In the genomic region with DNA sequence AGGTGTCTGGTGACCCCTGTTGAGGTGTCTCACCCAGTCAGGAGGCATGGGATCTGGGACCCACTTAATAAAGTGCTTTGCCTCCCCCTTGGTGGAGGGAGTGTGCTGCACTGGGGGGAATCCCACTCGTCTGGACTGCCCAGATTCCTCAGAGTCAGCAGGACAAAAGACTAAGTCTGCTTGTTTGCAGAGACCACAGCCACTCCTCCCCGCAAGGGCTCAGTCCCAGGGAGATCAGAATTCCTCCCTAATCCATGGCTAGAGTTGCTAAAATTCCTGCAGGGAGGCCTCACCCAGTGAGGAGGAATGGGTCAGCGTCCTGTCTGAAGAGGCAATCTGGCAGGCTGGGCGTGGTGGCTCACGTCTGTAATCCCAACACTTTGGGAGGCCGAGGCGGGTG, we compare ENCODE assay signal across 38 cellular contexts.
"Had no signal": no experiment of that assay in that cellular context is flagged by ENCODE, and none has a peak within 500 bp of the region (broad histone marks: within the 10 kb centered on the region; RNA-seq: fewer than 3 reads in every experiment).

No MANE protein-coding gene starts in this region.

- H3K27ac ChIP-seq: foreskin keratinocyte, heart right ventricle, pancreas, psoas muscle, sigmoid colon, upper lobe of left lung, vagina, VCaP had no signal

- H3K4me3 ChIP-seq: heart right ventricle, pancreas, psoas muscle, sigmoid colon, upper lobe of left lung, vagina had no signal

- H3K27me3 ChIP-seq: foreskin keratinocyte, heart right ventricle, pancreas, sigmoid colon, upper lobe of left lung, vagina had no signal

- H3K4me1 ChIP-seq: foreskin keratinocyte, heart right ventricle, pancreas, psoas muscle, sigmoid colon, upper lobe of left lung, vagina had no signal

- H3K36me3 Mint-ChIP-seq: activated CD4-positive, alpha-beta memory T cell treated with anti-CD3 and anti-CD28 coated beads for 36 hours; activated naive CD4-positive, alpha-beta T cell treated with anti-CD3 and anti-CD28 coated beads, Interleukin-2, amount 10 ng/mL, durations not matched to agents 7 days and 5 days; activated naive CD8-positive, alpha-beta T cell treated with anti-CD3 and anti-CD28 coated beads, Interleukin-2, amount 10 ng/mL, durations not matched to agents 7 days and 5 days; naive B cell; stimulated activated effector memory CD8-positive, alpha-beta T cell treated with anti-CD3 and anti-CD28 coated beads, Interleukin-12 subunit alpha, Interleukin-12 subunit beta, amount 100 ng/mL, for 72 hours had no signal

- DNase-seq: activated CD4-positive, alpha-beta memory T cell treated with anti-CD3 and anti-CD28 coated beads for 36 hours; activated CD4-positive, alpha-beta T cell treated with anti-CD3 and anti-CD28 coated beads, Interleukin-2, amount 10 ng/mL, durations not matched to agents 24 days and 14 days; activated CD8-positive, alpha-beta memory T cell treated with anti-CD3 and anti-CD28 coated beads, Interleukin-2, amount 50 U/mL, for 4 hours; activated effector memory CD4-positive, alpha-beta T cell treated with anti-CD3 and anti-CD28 coated beads, Interleukin-2, amount 50 U/mL, for 16 hours; activated naive CD4-positive, alpha-beta T cell treated with anti-CD3 and anti-CD28 coated beads, Interleukin-2, amount 10 ng/mL, durations not matched to agents 7 days and 5 days; activated naive CD8-positive, alpha-beta T cell treated with anti-CD3 and anti-CD28 coated beads, Interleukin-2, amount 10 ng/mL, durations not matched to agents 7 days and 5 days; activated T-cell treated with anti-CD3 and anti-CD28 coated beads, Interleukin-2, amount 50 U/mL, for 1 hour; amygdala; effector memory CD8-positive, alpha-beta T cell; foreskin keratinocyte; heart right ventricle; left cardiac atrium; mammary epithelial cell; naive B cell; nephron progenitor cell; nucleus accumbens; psoas muscle; sigmoid colon; small intestine; stimulated activated CD4-positive, alpha-beta T cell treated with anti-CD3 and anti-CD28 coated beads, Interleukin-4, amount 100 ng/mL, for 24 hours; SW 1271; T-helper 9 cell had no signal

- FAIRE-seq: bronchial epithelial cell, endothelial cell of umbilical vein, islet of Langerhans, pancreas, small intestine, TTC549 had no signal

- H3K4me3 Mint-ChIP-seq: activated CD4-positive, alpha-beta memory T cell treated with anti-CD3 and anti-CD28 coated beads for 36 hours; activated CD4-positive, alpha-beta T cell treated with anti-CD3 and anti-CD28 coated beads, Interleukin-2, amount 10 ng/mL, durations not matched to agents 24 days and 14 days; activated naive CD4-positive, alpha-beta T cell treated with anti-CD3 and anti-CD28 coated beads, Interleukin-2, amount 10 ng/mL, durations not matched to agents 7 days and 5 days; activated naive CD8-positive, alpha-beta T cell treated with anti-CD3 and anti-CD28 coated beads, Interleukin-2, amount 10 ng/mL, durations not matched to agents 7 days and 5 days; activated T-helper 1 cell treated with anti-CD3 and anti-CD28 coated beads, Interleukin-12 subunit alpha, Interleukin-12 subunit beta, Interleukin-2, Interleukin-4 antibody, amounts not matched to agents 30 ng/mL and 10 ng/mL and 1 ng/mL, durations not matched to agents 14 hours and 24 hours and 36 hours; central memory CD8-positive, alpha-beta T cell; effector memory CD8-positive, alpha-beta T cell; mesothelial cell of epicardium; naive B cell; nephron progenitor cell; stimulated activated effector memory CD8-positive, alpha-beta T cell treated with anti-CD3 and anti-CD28 coated beads, Interleukin-12 subunit alpha, Interleukin-12 subunit beta, amount 100 ng/mL, for 72 hours; stimulated activated naive CD8-positive, alpha-beta T cell treated with anti-CD3 and anti-CD28 coated beads, Interleukin-15, Interleukin-2, amounts not matched to agents 100 ng/mL and 50 ng/mL, for 24 hours; T-helper 1 cell treated with Interleukin-12 subunit alpha and Interleukin-12 subunit beta and Interleukin-4 antibody, amounts not matched to agents 30 μg/mL and 1 μg/mL, for 36 hours had no signal

- H3K9me3 ChIP-seq: pancreas, psoas muscle, sigmoid colon, upper lobe of left lung, vagina had no signal

- ATAC-seq: activated CD4-positive, CD25-positive, alpha-beta regulatory T cell treated with anti-CD3 and anti-CD28 coated beads, Interleukin-2, amount 50 U/mL, for 24 hours; effector memory CD8-positive, alpha-beta T cell; esophagus mucosa; foreskin keratinocyte; heart right ventricle; left cardiac atrium; pancreas; psoas muscle; stimulated activated effector memory CD8-positive, alpha-beta T cell treated with anti-CD3 and anti-CD28 coated beads, Interleukin-12 subunit alpha, Interleukin-12 subunit beta, amount 100 ng/mL, for 72 hours had no signal

- H3K36me3 ChIP-seq: heart right ventricle, pancreas, sigmoid colon, upper lobe of left lung, vagina had no signal

- H3K9me3 Mint-ChIP-seq: activated CD4-positive, alpha-beta T cell treated with anti-CD3 and anti-CD28 coated beads, Interleukin-2, amount 10 ng/mL, durations not matched to agents 24 days and 14 days; activated T-helper 1 cell treated with anti-CD3 and anti-CD28 coated beads, Interleukin-12 subunit alpha, Interleukin-12 subunit beta, Interleukin-2, Interleukin-4 antibody, amounts not matched to agents 30 ng/mL and 10 ng/mL and 1 ng/mL, durations not matched to agents 14 hours and 24 hours and 36 hours; nephron progenitor cell had no signal

- H3K4me1 Mint-ChIP-seq: activated CD4-positive, alpha-beta T cell treated with anti-CD3 and anti-CD28 coated beads, Interleukin-2, amount 10 ng/mL, durations not matched to agents 24 days and 14 days; activated naive CD4-positive, alpha-beta T cell treated with anti-CD3 and anti-CD28 coated beads, Interleukin-2, amount 10 ng/mL, durations not matched to agents 7 days and 5 days; activated naive CD8-positive, alpha-beta T cell treated with anti-CD3 and anti-CD28 coated beads, Interleukin-2, amount 10 ng/mL, durations not matched to agents 7 days and 5 days; central memory CD8-positive, alpha-beta T cell; mesothelial cell of epicardium; naive B cell; nephron progenitor cell; stimulated activated effector memory CD8-positive, alpha-beta T cell treated with anti-CD3 and anti-CD28 coated beads, Interleukin-12 subunit alpha, Interleukin-12 subunit beta, amount 100 ng/mL, for 72 hours had no signal

- H3K27me3 Mint-ChIP-seq: activated CD4-positive, alpha-beta memory T cell treated with anti-CD3 and anti-CD28 coated beads for 36 hours; activated CD4-positive, alpha-beta T cell treated with anti-CD3 and anti-CD28 coated beads, Interleukin-2, amount 10 ng/mL, durations not matched to agents 24 days and 14 days; activated naive CD4-positive, alpha-beta T cell treated with anti-CD3 and anti-CD28 coated beads, Interleukin-2, amount 10 ng/mL, durations not matched to agents 7 days and 5 days; activated naive CD8-positive, alpha-beta T cell treated with anti-CD3 and anti-CD28 coated beads, Interleukin-2, amount 10 ng/mL, durations not matched to agents 7 days and 5 days; central memory CD8-positive, alpha-beta T cell; effector memory CD8-positive, alpha-beta T cell; naive B cell; stimulated activated naive CD8-positive, alpha-beta T cell treated with anti-CD3 and anti-CD28 coated beads, Interleukin-15, Interleukin-2, amounts not matched to agents 100 ng/mL and 50 ng/mL, for 24 hours had no signal

- H3K27ac Mint-ChIP-seq: activated CD4-positive, alpha-beta memory T cell treated with anti-CD3 and anti-CD28 coated beads for 36 hours; activated CD4-positive, alpha-beta T cell treated with anti-CD3 and anti-CD28 coated beads, Interleukin-2, amount 10 ng/mL, durations not matched to agents 24 days and 14 days; activated naive CD4-positive, alpha-beta T cell treated with anti-CD3 and anti-CD28 coated beads, Interleukin-2, amount 10 ng/mL, durations not matched to agents 7 days and 5 days; activated naive CD8-positive, alpha-beta T cell treated with anti-CD3 and anti-CD28 coated beads, Interleukin-2, amount 10 ng/mL, durations not matched to agents 7 days and 5 days; activated T-helper 1 cell treated with anti-CD3 and anti-CD28 coated beads, Interleukin-12 subunit alpha, Interleukin-12 subunit beta, Interleukin-2, Interleukin-4 antibody, amounts not matched to agents 30 ng/mL and 10 ng/mL and 1 ng/mL, durations not matched to agents 14 hours and 24 hours and 36 hours; effector memory CD8-positive, alpha-beta T cell; mesothelial cell of epicardium; nephron progenitor cell; stimulated activated effector memory CD8-positive, alpha-beta T cell treated with anti-CD3 and anti-CD28 coated beads, Interleukin-12 subunit alpha, Interleukin-12 subunit beta, amount 100 ng/mL, for 72 hours; stimulated activated naive CD8-positive, alpha-beta T cell treated with anti-CD3 and anti-CD28 coated beads, Interleukin-15, Interleukin-2, amounts not matched to agents 100 ng/mL and 50 ng/mL, for 24 hours; T-helper 1 cell treated with Interleukin-12 subunit alpha and Interleukin-12 subunit beta and Interleukin-4 antibody, amounts not matched to agents 30 μg/mL and 1 μg/mL, for 36 hours had no signal
